ENCODE assay signal across 6 cellular contexts in genomic region chr6:36723992-36724391, GRCh38. TPM values are rescaled to one million over a fixed set of nuclear protein-coding genes. Genes with fewer than 3 reads are reported as not detected.
"Had no signal": no experiment of that assay in that cellular context is flagged by ENCODE, and none has a peak within 500 bp of the region (broad histone marks: within the 10 kb centered on the region; RNA-seq: fewer than 3 reads in every experiment).

No MANE protein-coding gene starts in this region.

RNA-seq across cellular contexts. Expression of gene RAB44, which starts 26.4 kb away (rescaled TPM):
- total RNA-seq: naive thymus-derived CD8-positive, alpha-beta T cell; occipital lobe; osteocyte; pulmonary artery endothelial cell; smooth muscle cell had no signal
- polyA plus RNA-seq: naive thymus-derived CD8-positive, alpha-beta T cell; neural cell had no signal
